Comparison of ENCODE assay signal across 8 cellular contexts in the genomic region with DNA sequence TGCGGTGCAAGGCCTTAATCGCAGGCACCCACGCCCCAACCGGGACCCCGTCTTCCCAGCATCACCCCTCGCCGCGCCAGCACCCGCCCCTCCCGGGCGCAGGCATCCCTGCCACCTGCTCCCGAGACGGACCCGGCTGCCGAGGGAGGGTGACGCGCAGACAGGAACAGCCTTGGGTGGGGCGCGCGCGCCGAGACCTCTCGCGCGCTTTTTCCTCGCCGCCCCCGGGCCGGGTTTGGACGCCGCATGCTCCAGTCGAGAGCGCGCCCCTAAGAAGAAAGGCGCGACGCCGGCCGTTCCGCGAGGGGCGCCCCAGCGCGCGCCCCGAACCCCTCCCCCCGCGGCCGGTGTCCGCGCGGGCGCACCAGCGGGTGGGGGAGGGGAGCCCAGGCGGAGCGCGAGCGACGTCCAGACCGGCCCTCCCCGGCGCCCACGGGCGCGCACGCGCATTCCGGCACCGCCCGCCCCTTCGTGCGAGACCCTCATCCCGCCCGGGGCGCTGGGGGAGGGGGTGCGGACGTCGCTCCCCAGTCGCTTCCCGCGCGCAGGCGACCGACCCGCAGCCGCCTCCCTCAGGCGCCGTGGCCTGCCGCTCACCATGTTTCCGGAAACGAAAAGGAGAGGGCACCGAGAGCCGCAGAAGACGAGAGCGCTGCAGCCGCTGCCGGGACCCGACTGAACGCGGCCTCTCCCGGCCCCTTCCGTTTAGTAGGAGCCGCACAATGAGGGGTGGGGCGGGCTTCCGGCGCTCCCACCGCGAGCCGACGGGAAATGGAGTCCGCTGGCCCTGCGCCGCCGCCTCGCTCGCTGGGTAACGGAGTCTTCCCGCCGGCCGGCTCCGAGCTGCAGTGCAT. TPM values are rescaled to one million over a fixed set of nuclear protein-coding genes. Genes with fewer than 3 reads are reported as not detected.
A peak's percentile ranks its signal among the peaks of the same experiment; 100 is the strongest.
DNase-seq lines count a peak whose midpoint lies in the region; ATAC-seq, FAIRE-seq and TF ChIP-seq lines count a peak whose summit lies in the region.

CFL1 (minus strand) TSS at position 681 of the 854 bp plus-strand sequence; CDS start at position 600, 81 bp downstream.

- POLR2A ChIA-PET in endothelial cell of umbilical vein (lab: Charles Lee): interaction anchor here (0.6 to 5.4 kb wide), 7 partner anchors 9 to 204 kb away, joined by 3 to 67 read pairs (median 5); partner anchors contain the start of genes CCDC85B and FIBP

- H3K36me3 ChIP-seq in HUES6 (ENCODE audit: control insufficient read depth, insufficient read depth, low read length) (peaks cover 52% of the 10 kb centered on the region), endothelial cell of umbilical vein (ENCODE audit: control insufficient read depth in 2 of 2, extremely low read depth in 1 of 2, insufficient read depth in 2 of 2, low read length in 2 of 2) (peaks cover 35 to 38% of the 10 kb centered on the region in 2 experiments)

- peak; percentile 99 for TF ChIP-seq POLR2A in endothelial cell of umbilical vein (IDR thresholded peaks at IDR 0.05; ENCODE audit: low read depth, low read length)

- H3K27ac ChIP-seq in HUES6 (ENCODE audit: low read depth, low read length) (peak within 1 kb of the TSS; percentile 95), endothelial cell of umbilical vein (ENCODE audit: insufficient read depth, low read depth, low read length) (peak within 1 kb of the TSS; percentile 77)

- H3K27me3 ChIP-seq in HUES6 (ENCODE audit: control insufficient read depth, insufficient read depth, low read length) (no peaks in the 10 kb centered on the region), endothelial cell of umbilical vein (ENCODE audit: control insufficient read depth in 2 of 2, insufficient read depth in 2 of 2, low read length in 2 of 2) (no peaks in the 10 kb centered on the region), mononuclear cell (ENCODE audit: insufficient read depth, low read length) (no peaks in the 10 kb centered on the region)

- dilution Hi-C loops in endothelial cell of umbilical vein (cut with MboI; ENCODE audit: extremely low pct_ligation_motif_present, low sequenced_read_pairs): no loop called here

- H3K4me2 ChIP-seq in endothelial cell of umbilical vein (ENCODE audit: insufficient read depth, low read length): peak within 1 kb of the TSS; percentile 90

- peak within 1 kb of the TSS; percentile 99 for H3K9ac ChIP-seq in HUES6 (ENCODE audit: low read length)
- peak within 1 kb of the TSS; percentile 83 for H3K9ac ChIP-seq in endothelial cell of umbilical vein (replicated peaks; ENCODE audit: extremely low read depth, insufficient read depth, low read length)

- CTCF ChIA-PET in endothelial cell of umbilical vein (lab: Charles Lee): interaction anchor here (0.8 to 4.8 kb wide), 7 partner anchors 14 to 88 kb away, joined by 3 to 73 read pairs (median 6); partner anchors contain the start of genes AP5B1, CCDC85B, EFEMP2 and FIBP

- H4K20me1 ChIP-seq in endothelial cell of umbilical vein (replicated peaks; ENCODE audit: control insufficient read depth, extremely low read depth, insufficient read depth, low read length): peaks cover 9% of the 10 kb centered on the region

- H3K9me3 ChIP-seq in HUES6 (ENCODE audit: control insufficient read depth, insufficient read depth, low read depth, low read length): no peaks in the 10 kb centered on the region
- no peaks in the 10 kb centered on the region for H3K9me3 ChIP-seq in endothelial cell of umbilical vein (replicated peaks; ENCODE audit: control insufficient read depth, insufficient read depth, low read length)
- H3K9me3 ChIP-seq in mononuclear cell (ENCODE audit: low read depth, low read length): no peaks in the 10 kb centered on the region

- intact Hi-C loops in endothelial cell of umbilical vein (cut with micrococcal nuclease): loop anchor here (1.0 to 2.0 kb wide), 3 partner anchors 77 to 205 kb away; partner anchors contain the start of genes AP5B1, BANF1 and EIF1AD

- H3K4me3 ChIP-seq in HUES6 (ENCODE audit: low read depth, low read length) (peak within 1 kb of the TSS; percentile 92), endothelial cell of umbilical vein (replicated peaks in 1 of 3; ENCODE audit: insufficient read depth in 1 of 3, low read depth in 1 of 3, low read length in 3 of 3) (peak within 1 kb of the TSS; percentile 27 to 85 (median 85)), mononuclear cell (ENCODE audit: low read length) (peak within 1 kb of the TSS; percentile 94)

- peak; percentile 48 for ATAC-seq in GM21390 (IDR thresholded peaks at IDR 0.05; ENCODE audit: unreplicated experiment)

- no peak for TF ChIP-seq CTCF in endothelial cell of umbilical vein (IDR thresholded peaks at IDR 0.05; ENCODE audit: extremely low read depth in 1 of 2, insufficient read depth in 1 of 2, low read depth in 1 of 2, low read length in 2 of 2)

- H2AFZ ChIP-seq in endothelial cell of umbilical vein (ENCODE audit: low read depth, low read length): peak within 1 kb of the TSS; percentile 52

- FAIRE-seq in endothelial cell of umbilical vein (lab: Jason Lieb, UNC): no peak

- DNase-seq in COR-L47 (lab: John Stamatoyannopoulos, UW) (peak; percentile 97), OCI-M1 (lab: John Stamatoyannopoulos, UW) (peak; percentile 98), activated T-cell treated with anti-CD3 and anti-CD28 coated beads for 1 hour (ENCODE audit: low read depth) (peak; percentile 94), endothelial cell of umbilical vein (ENCODE audit: low read depth, low spot score) (peak; percentile 98)
- peak; percentile 96 to 97 for DNase-seq in stimulated activated CD8-positive, alpha-beta memory T cell treated with anti-CD3 and anti-CD28 coated beads, Interleukin-2, amount 100 ng/mL, for 48 hours (ENCODE audit: low read depth in 2 of 2)

- H3K79me2 ChIP-seq in endothelial cell of umbilical vein (ENCODE audit: control insufficient read depth, insufficient read depth, low read length): peaks cover 70% of the 10 kb centered on the region

- H3K4me1 ChIP-seq in HUES6 (ENCODE audit: control insufficient read depth, insufficient read depth, low read length) (peaks cover 14% of the 10 kb centered on the region), endothelial cell of umbilical vein (ENCODE audit: control insufficient read depth, extremely low read depth, insufficient read depth, low read length) (peaks cover 40% of the 10 kb centered on the region), mononuclear cell (ENCODE audit: insufficient read depth, low read length) (peaks cover 56% of the 10 kb centered on the region)

- no peaks in the 10 kb centered on the region for H3K9me1 ChIP-seq in endothelial cell of umbilical vein (replicated peaks; ENCODE audit: control insufficient read depth, extremely low read depth, insufficient read depth, low read length)

- BruUV-seq in endothelial cell of umbilical vein (replicated peaks; lab: Mats Ljungman, UMichigan): no TSS peak

TF ChIP-seq in endothelial cell of umbilical vein, 7 proteins besides CTCF, POLR2A, EP300 and RAD21:
- TF ChIP-seq GATA2 (IDR thresholded peaks at IDR 0.05; ENCODE audit: insufficient read depth, insufficient read length, low read depth, low read length): no peak
- TF ChIP-seq POLR2AphosphoS5 (IDR thresholded peaks at IDR 0.05; ENCODE audit: insufficient read depth, low read depth, low read length): peak; percentile 100

RNA-seq across cellular contexts. Expression of gene CFL1, which starts in this region (rescaled TPM):
- total RNA-seq in endothelial cell of umbilical vein (1,783 and 1,844 TPM in 2 replicates), mononuclear cell (731 TPM)
- 2,403 and 2,689 TPM in 2 replicates for polyA plus RNA-seq in endothelial cell of umbilical vein
- 2,884 and 3,285 TPM in 2 replicates for polyA plus RNA-seq in endothelial cell of umbilical vein (2011; cell fraction: cytosol; rRNA removed)
- 927 and 1,270 TPM in 2 replicates for polyA plus RNA-seq in endothelial cell of umbilical vein (2011; cell fraction: nucleus; rRNA removed)
- polyA plus RNA-seq in endothelial cell of umbilical vein (2012): 1,817 and 1,850 TPM in 2 replicates
- polyA minus RNA-seq in endothelial cell of umbilical vein: 1,737 and 1,829 TPM in 2 replicates
- polyA minus RNA-seq in endothelial cell of umbilical vein (2011; cell fraction: cytosol; rRNA and poly(A)+ RNA removed): 662 TPM
- polyA minus RNA-seq in endothelial cell of umbilical vein (2011; cell fraction: nucleus; rRNA and poly(A)+ RNA removed): 250 and 287 TPM in 2 replicates

Comparison
In these comparisons a context has a peak if more than half of its experiments do, and no peak if none do; other contexts are left out.
1. Peak in every context shown above with its lines: DNase-seq, ATAC-seq, H3K4me3 ChIP-seq and H3K27ac ChIP-seq.